ENCODE assay signal across 26 cellular contexts in genomic region chr5:34703767-34704324, GRCh38. TPM values are rescaled to one million over a fixed set of nuclear protein-coding genes. Genes with fewer than 3 reads are reported as not detected.
A peak's percentile ranks its signal among the peaks of the same experiment; 100 is the strongest.
DNase-seq lines count a peak whose midpoint lies in the region; ATAC-seq and TF ChIP-seq lines count a peak whose summit lies in the region.
"Had no signal": no experiment of that assay in that cellular context is flagged by ENCODE, and none has a peak within 500 bp of the region (broad histone marks: within the 10 kb centered on the region; RNA-seq: fewer than 3 reads in every experiment).

No MANE protein-coding gene starts in this region.

- H3K9me3 ChIP-seq in OCI-LY3 (ENCODE audit: insufficient read depth, low read length) (no peaks in the 10 kb centered on the region), iPS-20b (ENCODE audit: insufficient read depth, low read depth, low read length) (no peaks in the 10 kb centered on the region), thyroid gland (no peaks in the 10 kb centered on the region)
- H3K9me3 ChIP-seq: A549, heart right ventricle, left ventricle myocardium inferior, tibial nerve had no signal

- 0 out of 2 replicates have a peak overlapping the region, but pooled peaks have one; percentile 16 for H3K4me2 ChIP-seq in OCI-LY3 (ENCODE audit: low read length)
- H3K4me2 ChIP-seq: A549 had no signal

- DNase-seq in H7: peak; percentile 64
- peak; percentile 28 for DNase-seq in renal cortical epithelial cell (ENCODE audit: low read depth)
- no peak for DNase-seq in activated naive CD4-positive, alpha-beta T cell treated with anti-CD3 and anti-CD28 coated beads, Interleukin-2, amount 50 U/mL, for 16 hours
- no peak for DNase-seq in thyroid gland
- DNase-seq in NCI-H524 (lab: John Stamatoyannopoulos, UW): no peak
- DNase-seq: activated CD4-positive, alpha-beta T cell treated with anti-CD3 and anti-CD28 coated beads, Interleukin-2, amount 10 ng/mL, durations not matched to agents 24 days and 14 days; activated naive CD8-positive, alpha-beta T cell treated with anti-CD3 and anti-CD28 coated beads, Interleukin-2, amount 10 ng/mL, durations not matched to agents 7 days and 5 days; CD8-positive, alpha-beta T cell; cerebellar nuclear complex; DMS153; erythroblast; heart right ventricle; left ventricle myocardium inferior; NCI-H1930; NCI-H2227 treated with DMSO at 0.1 percent for 48 hours; NCI-H748 treated with DMSO at 0.1 percent for 48 hours; stimulated activated naive CD8-positive, alpha-beta T cell treated with anti-CD3 and anti-CD28 coated beads, Interleukin-15, amount 100 ng/mL, for 72 hours; T-helper 2 cell had no signal

- no peaks in the 10 kb centered on the region for H3K27me3 ChIP-seq in H7 (ENCODE audit: control insufficient read depth, insufficient read depth, low read length)
- no peaks in the 10 kb centered on the region for H3K27me3 ChIP-seq in OCI-LY3 (ENCODE audit: low read depth, low read length)
- no peaks in the 10 kb centered on the region for H3K27me3 ChIP-seq in iPS-20b (ENCODE audit: insufficient read depth, low read length)
- H3K27me3 ChIP-seq in thyroid gland: no peaks in the 10 kb centered on the region
- H3K27me3 ChIP-seq: heart right ventricle, tibial nerve had no signal

- H3K27ac ChIP-seq in OCI-LY3 (ENCODE audit: low read length) (no peak overlapping the region), iPS-20b (ENCODE audit: low read length) (peak overlapping the region; percentile 52), thyroid gland (no peak overlapping the region)
- H3K27ac ChIP-seq: A549, heart right ventricle, left ventricle myocardium inferior had no signal

- no peaks in the 10 kb centered on the region; the same call in 1 of the 2 replicates for H4K20me1 ChIP-seq in OCI-LY3 (ENCODE audit: insufficient read depth, low read length)

- H3K9ac ChIP-seq in OCI-LY3 (ENCODE audit: low read length): no peak overlapping the region
- H3K9ac ChIP-seq in iPS-20b (ENCODE audit: low read depth, low read length): peak overlapping the region; percentile 46; the same call in 1 of the 2 replicates

- WGBS in thyroid gland, 2 donors: 87 to 94% methylated on average over 6 of the region's 6 CpGs

- intact Hi-C loops in thyroid gland (cut with DNase I): no loop called here

- no peak overlapping the region for H3K4me3 ChIP-seq in H7 (ENCODE audit: insufficient read depth, low read depth, low read length)
- no peak overlapping the region for H3K4me3 ChIP-seq in OCI-LY3 (ENCODE audit: low read length)
- peak overlapping the region; percentile 33 for H3K4me3 ChIP-seq in iPS-20b (ENCODE audit: low read length)
- H3K4me3 ChIP-seq in thyroid gland (replicated peaks in 1 of 3): no peak overlapping the region
- H3K4me3 ChIP-seq: A549, heart right ventricle, left ventricle myocardium inferior, tibial nerve had no signal

- H3K79me2 ChIP-seq in OCI-LY3 (ENCODE audit: low read length): peaks cover 9% of the 10 kb centered on the region

- peaks cover 40% of the 10 kb centered on the region for H3K4me1 ChIP-seq in OCI-LY3 (ENCODE audit: low read length)
- H3K4me1 ChIP-seq in iPS-20b (ENCODE audit: insufficient read depth, low read length): peaks cover 47% of the 10 kb centered on the region
- H3K4me1 ChIP-seq in thyroid gland: peaks cover 5 to 18% of the 10 kb centered on the region in 2 donors

- no peak overlapping the region for H2AFZ ChIP-seq in OCI-LY3 (ENCODE audit: low read depth, low read length)

- H3K36me3 ChIP-seq in H7 (replicated peaks; ENCODE audit: control insufficient read depth, insufficient read depth, low read length) (no peaks in the 10 kb centered on the region), OCI-LY3 (replicated peaks; ENCODE audit: low read depth, low read length) (peaks cover 2% of the 10 kb centered on the region), iPS-20b (ENCODE audit: insufficient read depth, low read depth, low read length) (peaks cover 7% of the 10 kb centered on the region; the same call in 1 of the 2 replicates), thyroid gland (no peaks in the 10 kb centered on the region)
- H3K36me3 ChIP-seq: left ventricle myocardium inferior had no signal

- no peak for ATAC-seq in HG03196 (IDR thresholded peaks at IDR 0.05; ENCODE audit: unreplicated experiment)
- ATAC-seq: activated T-helper 17 cell treated with anti-CD3 and anti-CD28 coated beads, Interleukin-2, amount 50 U/mL, for 72 hours; CD8-positive, alpha-beta T cell; heart right ventricle; sciatic nerve; SK-N-SH treated with all-trans-retinoic acid at 6 μM for 48 hours; stimulated activated naive CD8-positive, alpha-beta T cell treated with anti-CD3 and anti-CD28 coated beads, Interleukin-15, amount 100 ng/mL, for 72 hours had no signal

- TF ChIP-seq POLR2A in thyroid gland (IDR thresholded peaks at IDR 0.05): no peak

- TF ChIP-seq CTCF in OCI-LY3 (IDR thresholded peaks at IDR 0.05; ENCODE audit: low read depth, low read length): no peak
- no peak for TF ChIP-seq CTCF in thyroid gland (IDR thresholded peaks at IDR 0.05)

RNA-seq across cellular contexts. Expression of gene RAI14, which starts 47.7 kb away (rescaled TPM):
- total RNA-seq in H7 (2014; rRNA removed; shearing (Covaris generic)): 62.0 and 65.4 TPM in 2 replicates
- total RNA-seq in renal cortical epithelial cell: 174 and 209 TPM in 2 replicates
- 10 to 100 TPM; 16.9 to 23.5 (median 20.8) TPM for total RNA-seq in thyroid gland
- total RNA-seq: CD8-positive, alpha-beta T cell had no signal

Comparison
In these comparisons a context has a peak if more than half of its experiments do, and no peak if none do; other contexts are left out.
1. DNase-seq: peak in H7 (single experiment) and renal cortical epithelial cell (single experiment); none in activated naive CD4-positive, alpha-beta T cell treated with anti-CD3 and anti-CD28 coated beads, Interleukin-2, amount 50 U/mL, for 16 hours (single experiment), thyroid gland (0 of 2) and NCI-H524 (0 of 2).